Comparison of ENCODE assay signal across 20 cellular contexts in the genomic region with DNA sequence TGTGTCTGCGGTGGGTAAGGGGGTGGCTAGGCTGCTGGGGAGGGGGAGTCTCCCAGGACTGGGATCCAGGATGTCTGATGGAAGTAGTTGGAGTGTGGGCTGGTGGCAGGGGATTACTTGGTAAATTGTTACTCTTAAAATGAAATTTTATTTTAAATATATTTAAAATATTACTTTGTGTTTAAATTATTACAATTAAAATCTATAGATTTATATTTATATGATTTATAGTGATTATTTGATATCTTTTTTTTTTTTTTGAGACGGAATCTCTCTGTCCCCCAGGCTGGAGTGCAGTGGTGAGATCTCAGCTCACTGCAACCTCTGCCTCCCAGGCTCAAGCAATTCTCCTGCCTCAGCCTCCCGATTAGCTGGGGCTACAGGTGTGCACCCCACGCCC. TPM values are rescaled to one million over a fixed set of nuclear protein-coding genes. Genes with fewer than 3 reads are reported as not detected.
A peak's percentile ranks its signal among the peaks of the same experiment; 100 is the strongest.
DNase-seq lines count a peak whose midpoint lies in the region; ATAC-seq and TF ChIP-seq lines count a peak whose summit lies in the region.
"Had no signal": no experiment of that assay in that cellular context is flagged by ENCODE, and none has a peak within 500 bp of the region (broad histone marks: within the 10 kb centered on the region; RNA-seq: fewer than 3 reads in every experiment).

No MANE protein-coding gene starts in this region.

- H3K14ac ChIP-seq in mesenchymal stem cell (ENCODE audit: low read length in 2 of 2): no peak overlapping the region

- CTCF ChIA-PET in WTC11 (lab: Charles Lee): interaction anchor here (0.9 to 1.8 kb wide), 3 partner anchors 18 to 28 kb away, joined by 4 to 9 read pairs (median 4); a partner anchor contains a TSS

- H3K4me2 ChIP-seq in mesenchymal stem cell (ENCODE audit: low read length, poor library complexity, severe bottlenecking): no peak overlapping the region
- H3K4me2 ChIP-seq: A549 had no signal

- H3K27me3 ChIP-seq in mesenchymal stem cell (ENCODE audit: control insufficient read depth in 1 of 2, insufficient read depth in 1 of 2, low read length in 2 of 2) (no peaks in the 10 kb centered on the region), neutrophil (no peaks in the 10 kb centered on the region), esophagus squamous epithelium (no peaks in the 10 kb centered on the region)
- H3K27me3 ChIP-seq: BE2C; BLaER1 treated with 17β-estradiol and CSF1 and Interleukin-3, amounts not matched to agents 10 nM and 100 nM had no signal

- H3K27ac Mint-ChIP-seq in WTC11: no peak overlapping the region
- no peak overlapping the region for H3K27ac Mint-ChIP-seq in stimulated activated memory B cell treated with anti-CD40 and anti-IgM and Interleukin-4, amounts not matched to agents 10 μg/mL and 1 μg/mL and 100 μg/mL, for 72 hours

- POLR2A ChIA-PET in WTC11 (lab: Charles Lee): no interaction called here

- intact Hi-C loops in esophagus squamous epithelium (cut with DNase I): no loop called here

- H3K36me3 ChIP-seq in mesenchymal stem cell (ENCODE audit: control insufficient read depth in 1 of 2, insufficient read depth in 2 of 2, low read depth in 1 of 2, low read length in 2 of 2): peaks cover 0 to 18% of the 10 kb centered on the region in 2 experiments
- peaks cover 30% of the 10 kb centered on the region for H3K36me3 ChIP-seq in neutrophil
- H3K36me3 ChIP-seq in esophagus squamous epithelium: peaks cover 0 to 32% (median 0%) of the 10 kb centered on the region in 3 donors
- H3K36me3 ChIP-seq: BE2C had no signal

- H3K27me3 Mint-ChIP-seq in WTC11 (ENCODE audit: low read depth): no peaks in the 10 kb centered on the region
- H3K27me3 Mint-ChIP-seq in stimulated activated memory B cell treated with anti-CD40 and anti-IgM and Interleukin-4, amounts not matched to agents 10 μg/mL and 1 μg/mL and 100 μg/mL, for 72 hours: no peaks in the 10 kb centered on the region
- H3K27me3 Mint-ChIP-seq: CD4-positive, alpha-beta memory T cell had no signal

- H2BK15ac ChIP-seq in mesenchymal stem cell (ENCODE audit: low read depth, poor library complexity, severe bottlenecking): peak overlapping the region; percentile 56

- H4K8ac ChIP-seq in mesenchymal stem cell (ENCODE audit: low read length): no peak overlapping the region

- no peak overlapping the region for H3K18ac ChIP-seq in mesenchymal stem cell (ENCODE audit: low read depth in 1 of 2, low read length in 2 of 2)

- peaks cover 22% of the 10 kb centered on the region for H3K4me1 ChIP-seq in mesenchymal stem cell (ENCODE audit: control insufficient read depth, insufficient read depth, low read depth, low read length)
- H3K4me1 ChIP-seq in neutrophil (ENCODE audit: control insufficient read depth in 1 of 2, insufficient read depth in 1 of 2, low read depth in 1 of 2, low read length in 1 of 2): peaks cover 72 to 79% of the 10 kb centered on the region in 2 experiments
- H3K4me1 ChIP-seq in esophagus squamous epithelium: peaks cover 4 to 36% (median 4%) of the 10 kb centered on the region in 3 donors

- no peak overlapping the region for H3K9ac ChIP-seq in mesenchymal stem cell (ENCODE audit: low read length)

- no peak for TF ChIP-seq CTCF in WTC11 (IDR thresholded peaks at IDR 0.05)
- no peak for TF ChIP-seq CTCF in neutrophil (IDR thresholded peaks at IDR 0.05)
- TF ChIP-seq CTCF in esophagus squamous epithelium (IDR thresholded peaks at IDR 0.05): no peak

- no peaks in the 10 kb centered on the region for H3K36me3 Mint-ChIP-seq in WTC11
- H3K36me3 Mint-ChIP-seq in stimulated activated memory B cell treated with anti-CD40 and anti-IgM and Interleukin-4, amounts not matched to agents 10 μg/mL and 1 μg/mL and 100 μg/mL, for 72 hours: peaks cover 4% of the 10 kb centered on the region
- H3K36me3 Mint-ChIP-seq: CD4-positive, alpha-beta memory T cell had no signal

- H3K9me3 ChIP-seq in mesenchymal stem cell (ENCODE audit: control insufficient read depth, low read length): no peaks in the 10 kb centered on the region
- H3K9me3 ChIP-seq in neutrophil: no peaks in the 10 kb centered on the region
- no peaks in the 10 kb centered on the region for H3K9me3 ChIP-seq in esophagus squamous epithelium
- H3K9me3 ChIP-seq: A549; BE2C; BLaER1 treated with 17β-estradiol and CSF1 and Interleukin-3, amounts not matched to agents 10 nM and 100 nM had no signal

- H3K27ac ChIP-seq in mesenchymal stem cell (ENCODE audit: low read length, poor library complexity, severe bottlenecking) (no peak overlapping the region), neutrophil (peak overlapping the region; percentile 81), esophagus squamous epithelium (no peak overlapping the region)
- H3K27ac ChIP-seq: A549; BLaER1 treated with 17β-estradiol and CSF1 and Interleukin-3, amounts not matched to agents 10 nM and 100 nM had no signal

- H2AFZ ChIP-seq in mesenchymal stem cell (ENCODE audit: low read depth, low read length): no peak overlapping the region

- DNase-seq in WTC11 (ENCODE audit: low spot score): no peak
- DNase-seq in mesenchymal stem cell: no peak
- no peak for DNase-seq in esophagus squamous epithelium (lab: John Stamatoyannopoulos, UW)
- no peak for DNase-seq in EL
- DNase-seq: 8988T; ACHN; AML-193; BE2C; Calu3; CD4-positive, alpha-beta memory T cell; COR-L47; DMS53; DMS79 treated with DMSO at 0.1 percent for 48 hours; GOT3; H7; HCEC 1CT had no signal

- no peak overlapping the region for H3K23ac ChIP-seq in mesenchymal stem cell (ENCODE audit: low read length in 2 of 2)

- no peak overlapping the region for H2AK5ac ChIP-seq in mesenchymal stem cell (ENCODE audit: low read length, severe bottlenecking)

- no peak for TF ChIP-seq POLR2A in esophagus squamous epithelium (IDR thresholded peaks at IDR 0.05)

- no peak overlapping the region for H2BK5ac ChIP-seq in mesenchymal stem cell (ENCODE audit: low read depth, low read length, poor library complexity, severe bottlenecking)

- no peak overlapping the region for H3K4me3 Mint-ChIP-seq in WTC11
- H3K4me3 Mint-ChIP-seq in stimulated activated memory B cell treated with anti-CD40 and anti-IgM and Interleukin-4, amounts not matched to agents 10 μg/mL and 1 μg/mL and 100 μg/mL, for 72 hours: no peak overlapping the region
- H3K4me3 Mint-ChIP-seq: CD4-positive, alpha-beta memory T cell had no signal

- H2BK12ac ChIP-seq in mesenchymal stem cell (ENCODE audit: low read length in 2 of 2): no peak overlapping the region

- no peak overlapping the region for H4K91ac ChIP-seq in mesenchymal stem cell (ENCODE audit: low read length)

- no peak overlapping the region for H3K4ac ChIP-seq in mesenchymal stem cell (ENCODE audit: low read depth in 1 of 2, low read length in 2 of 2)

- no peaks in the 10 kb centered on the region for H3K9me3 Mint-ChIP-seq in WTC11
- no peaks in the 10 kb centered on the region for H3K9me3 Mint-ChIP-seq in stimulated activated memory B cell treated with anti-CD40 and anti-IgM and Interleukin-4, amounts not matched to agents 10 μg/mL and 1 μg/mL and 100 μg/mL, for 72 hours
- H3K9me3 Mint-ChIP-seq: CD4-positive, alpha-beta memory T cell had no signal

- ATAC-seq in WTC11: no peak
- no peak for ATAC-seq in stimulated activated memory B cell treated with anti-CD40 and anti-IgM and Interleukin-4, amounts not matched to agents 10 μg/mL and 1 μg/mL and 100 μg/mL, for 72 hours
- ATAC-seq: A549 had no signal

- H3K4me3 ChIP-seq in mesenchymal stem cell (ENCODE audit: insufficient read depth in 1 of 2, low read depth in 1 of 2, low read length in 2 of 2) (no peak overlapping the region), neutrophil (ENCODE audit: low read depth in 1 of 2, low read length in 1 of 2) (no peak overlapping the region), esophagus squamous epithelium (no peak overlapping the region)
- H3K4me3 ChIP-seq: A549; BLaER1 treated with 17β-estradiol and CSF1 and Interleukin-3, amounts not matched to agents 10 nM and 100 nM had no signal

- WGBS in mesenchymal stem cell: 88% methylated on average over 3 of the region's 4 CpGs
- 87 to 100% methylated on average over 4 of the region's 4 CpGs for WGBS in esophagus squamous epithelium, 2 donors

- H3K79me1 ChIP-seq in mesenchymal stem cell (replicated peaks; ENCODE audit: low read length, poor library complexity, severe bottlenecking): peaks cover 26% of the 10 kb centered on the region

- no peak overlapping the region for H2BK120ac ChIP-seq in mesenchymal stem cell (ENCODE audit: low read depth, low read length)

- peaks cover 15% of the 10 kb centered on the region for H3K4me1 Mint-ChIP-seq in WTC11
- H3K4me1 Mint-ChIP-seq in stimulated activated memory B cell treated with anti-CD40 and anti-IgM and Interleukin-4, amounts not matched to agents 10 μg/mL and 1 μg/mL and 100 μg/mL, for 72 hours: no peaks in the 10 kb centered on the region

TF ChIP-seq in WTC11, 78 proteins besides CTCF, POLR2A, EP300 and RAD21:
- TF ChIP-seq, protein P1, sequence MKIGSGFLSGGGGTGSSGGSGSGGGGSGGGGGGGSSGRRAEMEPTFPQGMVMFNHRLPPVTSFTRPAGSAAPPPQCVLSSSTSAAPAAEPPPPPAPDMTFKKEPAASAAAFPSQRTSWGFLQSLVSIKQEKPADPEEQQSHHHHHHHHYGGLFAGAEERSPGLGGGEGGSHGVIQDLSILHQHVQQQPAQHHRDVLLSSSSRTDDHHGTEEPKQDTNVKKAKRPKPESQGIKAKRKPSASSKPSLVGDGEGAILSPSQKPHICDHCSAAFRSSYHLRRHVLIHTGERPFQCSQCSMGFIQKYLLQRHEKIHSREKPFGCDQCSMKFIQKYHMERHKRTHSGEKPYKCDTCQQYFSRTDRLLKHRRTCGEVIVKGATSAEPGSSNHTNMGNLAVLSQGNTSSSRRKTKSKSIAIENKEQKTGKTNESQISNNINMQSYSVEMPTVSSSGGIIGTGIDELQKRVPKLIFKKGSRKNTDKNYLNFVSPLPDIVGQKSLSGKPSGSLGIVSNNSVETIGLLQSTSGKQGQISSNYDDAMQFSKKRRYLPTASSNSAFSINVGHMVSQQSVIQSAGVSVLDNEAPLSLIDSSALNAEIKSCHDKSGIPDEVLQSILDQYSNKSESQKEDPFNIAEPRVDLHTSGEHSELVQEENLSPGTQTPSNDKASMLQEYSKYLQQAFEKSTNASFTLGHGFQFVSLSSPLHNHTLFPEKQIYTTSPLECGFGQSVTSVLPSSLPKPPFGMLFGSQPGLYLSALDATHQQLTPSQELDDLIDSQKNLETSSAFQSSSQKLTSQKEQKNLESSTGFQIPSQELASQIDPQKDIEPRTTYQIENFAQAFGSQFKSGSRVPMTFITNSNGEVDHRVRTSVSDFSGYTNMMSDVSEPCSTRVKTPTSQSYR (CRISPR knock-in tag; IDR thresholded peaks at IDR 0.05): no peak
- peak; percentile 94 for TF ChIP-seq HMGA2 (CRISPR knock-in tag; IDR thresholded peaks at IDR 0.05)

RNA-seq across cellular contexts. Expression of a gene that starts 18.6 kb away (rescaled TPM):
- 14.0 to 17.9 TPM (median 16.7 TPM) in 3 replicates for total RNA-seq in WTC11 (2021)
- polyA plus RNA-seq in mesenchymal stem cell (2013, experiment 1 of 2): 37.6 TPM
- 39.4 TPM for polyA plus RNA-seq in mesenchymal stem cell (2013, experiment 2 of 2)
- 10 to 100 TPM; 12.2 to 21.4 (median 17.8) TPM for total RNA-seq in esophagus squamous epithelium
